Comparison of ENCODE assay signal across 18 cellular contexts in genomic region chr20:61052195-61052594, GRCh38.
"Had no signal": no experiment of that assay in that cellular context is flagged by ENCODE, and none has a peak within 500 bp of the region (broad histone marks: within the 10 kb centered on the region; RNA-seq: fewer than 3 reads in every experiment).

No MANE protein-coding gene starts in this region.

- H3K9me3 ChIP-seq: esophagus squamous epithelium, neutrophil had no signal

- FAIRE-seq: colon, kidney, small intestine had no signal

- H3K36me3 ChIP-seq: esophagus squamous epithelium, gastroesophageal sphincter, neutrophil, right atrium auricular region, tibial artery had no signal

- H3K27ac ChIP-seq: esophagus squamous epithelium, gastroesophageal sphincter, neutrophil, right atrium auricular region, tibial artery had no signal

- H3K4me3 ChIP-seq: esophagus squamous epithelium, gastroesophageal sphincter, right atrium auricular region, tibial artery had no signal

- H3K27me3 ChIP-seq: neutrophil, right atrium auricular region had no signal

- H3K4me1 ChIP-seq: esophagus squamous epithelium, right atrium auricular region, tibial artery had no signal

- DNase-seq: cerebellar nuclear complex; effector memory CD8-positive, alpha-beta T cell; esophagus squamous epithelium; foreskin fibroblast; glutamatergic neuron; kidney; left cardiac atrium; left ventricle myocardium superior; naive B cell; nephron progenitor cell; small intestine; stimulated activated CD4-positive, alpha-beta T cell treated with anti-CD3 and anti-CD28 coated beads, Interleukin-12 subunit alpha, Interleukin-12 subunit beta, amount 100 ng/mL, for 4 hours; stimulated activated naive CD4-positive, alpha-beta T cell had no signal

- ATAC-seq: effector memory CD8-positive, alpha-beta T cell; gastroesophageal sphincter; left cardiac atrium; left ventricle myocardium superior had no signal
